In the genomic region with DNA sequence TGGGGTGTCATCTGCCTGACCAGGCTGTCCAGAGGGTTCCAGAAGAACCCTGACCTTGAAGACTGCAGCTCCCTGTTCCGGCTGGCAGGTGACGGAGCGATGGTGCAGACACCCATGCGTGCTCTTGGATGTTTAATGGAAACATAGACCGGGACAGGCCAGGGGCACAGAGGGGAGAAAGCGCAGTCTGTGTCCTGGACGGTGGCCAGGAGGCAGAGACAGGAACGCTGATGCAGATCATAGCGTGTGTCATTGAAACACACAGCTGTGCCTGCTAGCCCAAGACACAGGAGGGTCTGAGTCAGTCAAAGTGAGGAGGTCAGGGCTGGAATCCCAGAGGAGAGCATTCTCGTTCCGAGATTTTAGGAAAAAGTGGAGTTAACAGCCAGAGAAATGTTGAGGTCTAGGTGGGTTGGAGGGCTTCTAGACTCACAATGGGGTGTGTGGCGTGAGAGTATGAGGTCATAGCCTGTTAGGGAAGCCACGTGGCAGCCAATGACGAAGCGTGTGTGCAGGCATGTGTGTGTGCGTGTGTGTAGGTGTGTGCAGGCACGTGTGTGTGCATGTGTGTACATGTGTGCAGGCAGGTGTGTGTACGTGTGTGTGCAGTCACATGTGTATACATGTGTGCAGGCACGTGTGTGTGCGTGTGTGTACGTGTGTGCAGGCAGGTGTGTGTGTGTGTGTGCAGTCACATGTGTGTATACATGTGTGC, we compare ENCODE assay signal across 2 cellular contexts.
TF ChIP-seq lines count a peak whose summit lies in the region.

No MANE protein-coding gene starts in this region.

TF ChIP-seq in HEK293, 187 proteins besides CTCF, POLR2A, EP300 and RAD21:
- TF ChIP-seq, protein P1, sequence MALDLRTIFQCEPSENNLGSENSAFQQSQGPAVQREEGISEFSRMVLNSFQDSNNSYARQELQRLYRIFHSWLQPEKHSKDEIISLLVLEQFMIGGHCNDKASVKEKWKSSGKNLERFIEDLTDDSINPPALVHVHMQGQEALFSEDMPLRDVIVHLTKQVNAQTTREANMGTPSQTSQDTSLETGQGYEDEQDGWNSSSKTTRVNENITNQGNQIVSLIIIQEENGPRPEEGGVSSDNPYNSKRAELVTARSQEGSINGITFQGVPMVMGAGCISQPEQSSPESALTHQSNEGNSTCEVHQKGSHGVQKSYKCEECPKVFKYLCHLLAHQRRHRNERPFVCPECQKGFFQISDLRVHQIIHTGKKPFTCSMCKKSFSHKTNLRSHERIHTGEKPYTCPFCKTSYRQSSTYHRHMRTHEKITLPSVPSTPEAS (tag by site-specific recombination; IDR thresholded peaks at IDR 0.05), result peak; percentile 77
- TF ChIP-seq ZNF624 (tag by site-specific recombination; IDR thresholded peaks at IDR 0.05), result no peak

TF ChIP-seq in H1, 55 proteins besides CTCF, POLR2A, EP300 and RAD21:
- TF ChIP-seq MAFK (IDR thresholded peaks at IDR 0.05; ENCODE audit: low read depth, low read length), result no peak
- TF ChIP-seq, protein P2, sequence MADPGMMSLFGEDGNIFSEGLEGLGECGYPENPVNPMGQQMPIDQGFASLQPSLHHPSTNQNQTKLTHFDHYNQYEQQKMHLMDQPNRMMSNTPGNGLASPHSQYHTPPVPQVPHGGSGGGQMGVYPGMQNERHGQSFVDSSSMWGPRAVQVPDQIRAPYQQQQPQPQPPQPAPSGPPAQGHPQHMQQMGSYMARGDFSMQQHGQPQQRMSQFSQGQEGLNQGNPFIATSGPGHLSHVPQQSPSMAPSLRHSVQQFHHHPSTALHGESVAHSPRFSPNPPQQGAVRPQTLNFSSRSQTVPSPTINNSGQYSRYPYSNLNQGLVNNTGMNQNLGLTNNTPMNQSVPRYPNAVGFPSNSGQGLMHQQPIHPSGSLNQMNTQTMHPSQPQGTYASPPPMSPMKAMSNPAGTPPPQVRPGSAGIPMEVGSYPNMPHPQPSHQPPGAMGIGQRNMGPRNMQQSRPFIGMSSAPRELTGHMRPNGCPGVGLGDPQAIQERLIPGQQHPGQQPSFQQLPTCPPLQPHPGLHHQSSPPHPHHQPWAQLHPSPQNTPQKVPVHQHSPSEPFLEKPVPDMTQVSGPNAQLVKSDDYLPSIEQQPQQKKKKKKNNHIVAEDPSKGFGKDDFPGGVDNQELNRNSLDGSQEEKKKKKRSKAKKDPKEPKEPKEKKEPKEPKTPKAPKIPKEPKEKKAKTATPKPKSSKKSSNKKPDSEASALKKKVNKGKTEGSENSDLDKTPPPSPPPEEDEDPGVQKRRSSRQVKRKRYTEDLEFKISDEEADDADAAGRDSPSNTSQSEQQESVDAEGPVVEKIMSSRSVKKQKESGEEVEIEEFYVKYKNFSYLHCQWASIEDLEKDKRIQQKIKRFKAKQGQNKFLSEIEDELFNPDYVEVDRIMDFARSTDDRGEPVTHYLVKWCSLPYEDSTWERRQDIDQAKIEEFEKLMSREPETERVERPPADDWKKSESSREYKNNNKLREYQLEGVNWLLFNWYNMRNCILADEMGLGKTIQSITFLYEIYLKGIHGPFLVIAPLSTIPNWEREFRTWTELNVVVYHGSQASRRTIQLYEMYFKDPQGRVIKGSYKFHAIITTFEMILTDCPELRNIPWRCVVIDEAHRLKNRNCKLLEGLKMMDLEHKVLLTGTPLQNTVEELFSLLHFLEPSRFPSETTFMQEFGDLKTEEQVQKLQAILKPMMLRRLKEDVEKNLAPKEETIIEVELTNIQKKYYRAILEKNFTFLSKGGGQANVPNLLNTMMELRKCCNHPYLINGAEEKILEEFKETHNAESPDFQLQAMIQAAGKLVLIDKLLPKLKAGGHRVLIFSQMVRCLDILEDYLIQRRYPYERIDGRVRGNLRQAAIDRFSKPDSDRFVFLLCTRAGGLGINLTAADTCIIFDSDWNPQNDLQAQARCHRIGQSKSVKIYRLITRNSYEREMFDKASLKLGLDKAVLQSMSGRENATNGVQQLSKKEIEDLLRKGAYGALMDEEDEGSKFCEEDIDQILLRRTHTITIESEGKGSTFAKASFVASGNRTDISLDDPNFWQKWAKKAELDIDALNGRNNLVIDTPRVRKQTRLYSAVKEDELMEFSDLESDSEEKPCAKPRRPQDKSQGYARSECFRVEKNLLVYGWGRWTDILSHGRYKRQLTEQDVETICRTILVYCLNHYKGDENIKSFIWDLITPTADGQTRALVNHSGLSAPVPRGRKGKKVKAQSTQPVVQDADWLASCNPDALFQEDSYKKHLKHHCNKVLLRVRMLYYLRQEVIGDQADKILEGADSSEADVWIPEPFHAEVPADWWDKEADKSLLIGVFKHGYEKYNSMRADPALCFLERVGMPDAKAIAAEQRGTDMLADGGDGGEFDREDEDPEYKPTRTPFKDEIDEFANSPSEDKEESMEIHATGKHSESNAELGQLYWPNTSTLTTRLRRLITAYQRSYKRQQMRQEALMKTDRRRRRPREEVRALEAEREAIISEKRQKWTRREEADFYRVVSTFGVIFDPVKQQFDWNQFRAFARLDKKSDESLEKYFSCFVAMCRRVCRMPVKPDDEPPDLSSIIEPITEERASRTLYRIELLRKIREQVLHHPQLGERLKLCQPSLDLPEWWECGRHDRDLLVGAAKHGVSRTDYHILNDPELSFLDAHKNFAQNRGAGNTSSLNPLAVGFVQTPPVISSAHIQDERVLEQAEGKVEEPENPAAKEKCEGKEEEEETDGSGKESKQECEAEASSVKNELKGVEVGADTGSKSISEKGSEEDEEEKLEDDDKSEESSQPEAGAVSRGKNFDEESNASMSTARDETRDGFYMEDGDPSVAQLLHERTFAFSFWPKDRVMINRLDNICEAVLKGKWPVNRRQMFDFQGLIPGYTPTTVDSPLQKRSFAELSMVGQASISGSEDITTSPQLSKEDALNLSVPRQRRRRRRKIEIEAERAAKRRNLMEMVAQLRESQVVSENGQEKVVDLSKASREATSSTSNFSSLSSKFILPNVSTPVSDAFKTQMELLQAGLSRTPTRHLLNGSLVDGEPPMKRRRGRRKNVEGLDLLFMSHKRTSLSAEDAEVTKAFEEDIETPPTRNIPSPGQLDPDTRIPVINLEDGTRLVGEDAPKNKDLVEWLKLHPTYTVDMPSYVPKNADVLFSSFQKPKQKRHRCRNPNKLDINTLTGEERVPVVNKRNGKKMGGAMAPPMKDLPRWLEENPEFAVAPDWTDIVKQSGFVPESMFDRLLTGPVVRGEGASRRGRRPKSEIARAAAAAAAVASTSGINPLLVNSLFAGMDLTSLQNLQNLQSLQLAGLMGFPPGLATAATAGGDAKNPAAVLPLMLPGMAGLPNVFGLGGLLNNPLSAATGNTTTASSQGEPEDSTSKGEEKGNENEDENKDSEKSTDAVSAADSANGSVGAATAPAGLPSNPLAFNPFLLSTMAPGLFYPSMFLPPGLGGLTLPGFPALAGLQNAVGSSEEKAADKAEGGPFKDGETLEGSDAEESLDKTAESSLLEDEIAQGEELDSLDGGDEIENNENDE (IDR thresholded peaks at IDR 0.05; ENCODE audit: insufficient replicate concordance, low read length), result no peak
- TF ChIP-seq YY1 (IDR thresholded peaks at IDR 0.05; ENCODE audit: low read depth, low read length), result no peak
- TF ChIP-seq EZH2 (IDR thresholded peaks at IDR 0.05; ENCODE audit: low read depth, low read length, severe bottlenecking), result no peak
- no peak for TF ChIP-seq CBX8 (IDR thresholded peaks at IDR 0.05; ENCODE audit: borderline replicate concordance, low read depth, low read length)
- TF ChIP-seq NANOG (IDR thresholded peaks at IDR 0.05; ENCODE audit: insufficient read depth, low read depth, low read length, poor library complexity, severe bottlenecking), result no peak
- no peak for TF ChIP-seq BCL11A (IDR thresholded peaks at IDR 0.05; ENCODE audit: low read depth in 2 of 2, low read length in 2 of 2)
- no peak for TF ChIP-seq EGR1 (IDR thresholded peaks at IDR 0.05; ENCODE audit: borderline replicate concordance, low read depth, low read length)
TF ChIP-seq in H1: peak in this region for 0.
